8 cellular contexts compared by ENCODE assay signal in the genomic region with DNA sequence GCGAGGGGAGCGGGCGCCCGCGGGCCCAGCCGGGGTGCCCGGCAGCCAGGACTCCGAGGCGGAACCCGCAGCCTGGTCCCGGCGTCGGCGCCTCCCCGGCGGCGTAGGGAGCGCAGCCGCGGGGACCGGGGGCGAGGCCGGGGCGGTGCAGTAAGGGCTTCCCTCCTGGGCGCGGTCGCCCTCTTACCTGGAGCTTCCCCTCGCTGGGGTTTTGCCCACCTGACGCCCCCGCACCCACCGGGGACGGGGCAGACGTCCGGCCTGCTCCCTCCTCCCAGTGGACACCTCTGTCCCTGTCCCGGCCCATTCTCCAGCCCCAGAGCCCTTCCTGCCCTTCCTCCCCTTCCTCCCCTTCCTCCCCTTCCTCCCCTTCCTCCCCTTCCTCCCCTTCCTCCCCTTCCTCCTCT. TPM values are rescaled to one million over a fixed set of nuclear protein-coding genes. Genes with fewer than 3 reads are reported as not detected.
DNase-seq lines count a peak whose midpoint lies in the region; FAIRE-seq and TF ChIP-seq lines count a peak whose summit lies in the region.

No MANE protein-coding gene starts in this region.

- H3K9ac ChIP-seq in kidney (ENCODE audit: low read length in 2 of 2), result peak overlapping the region; percentile 71 to 77

- H3K36me3 ChIP-seq in ascending aorta, result peaks cover under 1 to 2% of the 10 kb centered on the region in 2 donors
- no peaks in the 10 kb centered on the region for H3K36me3 ChIP-seq in kidney (ENCODE audit: control insufficient read depth in 1 of 2, insufficient read depth in 2 of 2, low read length in 2 of 2)

- H3K4me1 ChIP-seq in ascending aorta (peaks cover 9 to 38% of the 10 kb centered on the region in 2 donors), kidney (ENCODE audit: control insufficient read depth in 1 of 2, insufficient read depth in 1 of 2, low read depth in 1 of 2, low read length in 2 of 2) (peaks cover 0 to 3% of the 10 kb centered on the region in 2 donors)

- POLR2A ChIA-PET in HEK293T (lab: Yijun Ruan, JAX), result interaction anchor here (0.6 to 3.0 kb wide), 11 partner anchors 10 to 134 kb away, joined by 3 to 16 read pairs (median 4); a partner anchor contains a TSS

- H3K27ac ChIP-seq in ascending aorta (peak overlapping the region; percentile 95 to 99), kidney (ENCODE audit: low read depth in 2 of 2, low read length in 2 of 2) (peak overlapping the region; percentile 71 to 94)

- FAIRE-seq in kidney (lab: Jason Lieb, UNC), result no peak

- H3K27me3 ChIP-seq in ascending aorta, result no peaks in the 10 kb centered on the region

- TF ChIP-seq CTCF in ascending aorta (IDR thresholded peaks at IDR 0.05), result peak in 1 of 3 experiments; percentile 13
- TF ChIP-seq CTCF in kidney (IDR thresholded peaks at IDR 0.05; ENCODE audit: borderline replicate concordance, extremely low read depth, insufficient read depth), result no peak

- CTCF ChIA-PET in HEK293T (lab: Yijun Ruan, JAX), result no interaction called here

- no peaks in the 10 kb centered on the region for H3K9me3 ChIP-seq in ascending aorta
- H3K9me3 ChIP-seq in kidney (ENCODE audit: control insufficient read depth in 1 of 2, low read length in 2 of 2), result no peaks in the 10 kb centered on the region

- DNase-seq in DMS79 treated with DMSO at 0.1 percent for 48 hours (lab: John Stamatoyannopoulos, UW), result peak; percentile 56
- no peak for DNase-seq in DMS79 (lab: John Stamatoyannopoulos, UW)
- DNase-seq in HEK293T (ENCODE audit: extremely low spot score), result peak; percentile 49
- peak; percentile 61 for DNase-seq in NCI-H510A (lab: John Stamatoyannopoulos, UW)
- no peak for DNase-seq in ascending aorta (ENCODE audit: low spot score in 2 of 2)
- no peak for DNase-seq in kidney
- peak; percentile 37 to 39 for DNase-seq in stimulated activated CD4-positive, alpha-beta T cell treated with anti-CD3 and anti-CD28 coated beads, Interleukin-4, amount 100 ng/mL, for 48 hours (ENCODE audit: low read depth in 2 of 2)
- no peak for DNase-seq in GDM1 (lab: John Stamatoyannopoulos, UW)

- H3K4me3 ChIP-seq in ascending aorta (peak overlapping the region; percentile 85 to 88), kidney (ENCODE audit: low read length in 2 of 2) (peak overlapping the region; percentile 83 to 91)

- intact Hi-C loops in ascending aorta (cut with DNase I) (loop anchor here (2.0 to 10.0 kb wide), 2 partner anchors 30 to 550 kb away; a partner anchor contains a TSS), kidney (cut with DNase I) (no loop called here)

TF ChIP-seq in HEK293T, 16 proteins besides CTCF, POLR2A, EP300 and RAD21:
- no peak for TF ChIP-seq L3MBTL2 (conservative IDR thresholded peaks at IDR 0.05)
- TF ChIP-seq, protein P1, sequence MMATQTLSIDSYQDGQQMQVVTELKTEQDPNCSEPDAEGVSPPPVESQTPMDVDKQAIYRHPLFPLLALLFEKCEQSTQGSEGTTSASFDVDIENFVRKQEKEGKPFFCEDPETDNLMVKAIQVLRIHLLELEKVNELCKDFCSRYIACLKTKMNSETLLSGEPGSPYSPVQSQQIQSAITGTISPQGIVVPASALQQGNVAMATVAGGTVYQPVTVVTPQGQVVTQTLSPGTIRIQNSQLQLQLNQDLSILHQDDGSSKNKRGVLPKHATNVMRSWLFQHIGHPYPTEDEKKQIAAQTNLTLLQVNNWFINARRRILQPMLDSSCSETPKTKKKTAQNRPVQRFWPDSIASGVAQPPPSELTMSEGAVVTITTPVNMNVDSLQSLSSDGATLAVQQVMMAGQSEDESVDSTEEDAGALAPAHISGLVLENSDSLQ (IDR thresholded peaks at IDR 0.05), result peak; percentile 78
- no peak for TF ChIP-seq SP1 (IDR thresholded peaks at IDR 0.05)
- no peak for TF ChIP-seq CTBP1 (IDR thresholded peaks at IDR 0.05; ENCODE audit: borderline replicate concordance)

RNA-seq across cellular contexts. Expression of a gene that starts 0.4 kb away (rescaled TPM):
- total RNA-seq in ascending aorta, result 370 TPM
- 149 TPM for total RNA-seq in kidney
- 204 TPM for polyA plus RNA-seq in kidney (ENCODE audit: insufficient read depth, low read depth, low replicate concordance)

RNA-seq across cellular contexts. Expression of a gene that starts 30.5 kb away (rescaled TPM):
- total RNA-seq in ascending aorta (not detected), kidney (2.7 TPM)
- polyA plus RNA-seq in kidney (ENCODE audit: insufficient read depth, low read depth, low replicate concordance), result 0.71 TPM

RNA-seq across cellular contexts. Expression of a gene that starts 58.6 kb away (rescaled TPM):
- total RNA-seq in ascending aorta, result not detected
- total RNA-seq in kidney, result 1.0 TPM
- polyA plus RNA-seq in kidney (ENCODE audit: insufficient read depth, low read depth, low replicate concordance), result 1.5 TPM

Comparison
In these comparisons a context has a peak if more than half of its experiments do, and no peak if none do; other contexts are left out.
1. DNase-seq: peak in DMS79 treated with DMSO at 0.1 percent for 48 hours (single experiment), HEK293T (single experiment), NCI-H510A (single experiment) and stimulated activated CD4-positive, alpha-beta T cell treated with anti-CD3 and anti-CD28 coated beads, Interleukin-4, amount 100 ng/mL, for 48 hours (2 of 2); none in DMS79 (single experiment), ascending aorta (0 of 2), kidney (single experiment) and GDM1 (single experiment).